Comparison of ENCODE assay signal across 18 cellular contexts in the genomic region with DNA sequence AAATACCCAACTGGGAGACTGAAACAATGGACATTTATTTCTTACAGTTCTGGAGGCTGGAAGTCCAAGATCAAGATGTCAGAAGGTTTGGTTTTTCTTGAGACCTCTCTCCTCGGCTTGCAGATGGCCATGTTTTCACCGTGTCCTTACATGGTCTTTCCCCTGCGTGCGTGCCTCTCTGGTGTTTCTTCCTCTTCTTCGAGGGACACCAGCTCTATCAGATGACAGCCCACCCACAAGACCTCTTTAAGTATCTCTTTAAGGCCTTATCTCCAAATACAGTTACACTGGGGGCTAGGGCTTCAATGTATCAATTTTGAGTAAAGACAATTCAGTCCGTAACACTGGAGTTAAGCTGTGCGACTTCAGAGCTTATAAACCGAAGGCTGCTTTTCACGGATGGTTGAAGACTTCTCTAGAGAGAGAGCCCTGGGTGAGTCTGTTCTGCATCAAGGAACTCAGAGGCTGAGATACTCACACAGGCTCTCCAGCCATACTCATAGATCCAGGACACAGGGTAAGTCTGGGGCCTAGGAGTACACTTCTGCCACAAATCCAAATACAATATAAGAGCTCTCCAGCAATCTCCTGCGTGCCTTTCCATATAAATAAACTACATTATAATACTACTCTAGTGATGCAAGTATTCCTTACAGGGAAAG.
"Had no signal": no experiment of that assay in that cellular context is flagged by ENCODE, and none has a peak within 500 bp of the region (broad histone marks: within the 10 kb centered on the region; RNA-seq: fewer than 3 reads in every experiment).

No MANE protein-coding gene starts in this region.

- H3K36me3 ChIP-seq: adrenal gland, ascending aorta, brain microvascular endothelial cell, vagina had no signal

- ATAC-seq: activated CD8-positive, alpha-beta T cell treated with anti-CD3 and anti-CD28 coated beads, Interleukin-2, amount 10 ng/mL, durations not matched to agents 7 days and 5 days; left ventricle myocardium superior; natural killer cell treated with Interleukin-12 subunit alpha and Interleukin-12 subunit beta and Interleukin-15 and Interleukin-18, amount 100 ng/mL, for 72 hours; sciatic nerve; stimulated activated naive B cell treated with anti-CD40 and anti-IgM and Interleukin-4, amounts not matched to agents 10 μg/mL and 1 μg/mL and 100 μg/mL, for 72 hours had no signal

- H3K27me3 ChIP-seq: adrenal gland, ascending aorta, brain microvascular endothelial cell, vagina had no signal

- H3K27ac ChIP-seq: adrenal gland, ascending aorta, brain microvascular endothelial cell, vagina had no signal

- H3K4me1 ChIP-seq: adrenal gland, ascending aorta, vagina had no signal

- H3K9me3 ChIP-seq: adrenal gland, ascending aorta, vagina had no signal

- DNase-seq: activated CD4-positive, alpha-beta T cell treated with anti-CD3 and anti-CD28 coated beads for 1 hour; activated CD4-positive, alpha-beta T cell treated with anti-CD3 and anti-CD28 coated beads, Interleukin-2, amount 50 U/mL, for 1 hour; activated CD8-positive, alpha-beta T cell treated with anti-CD3 and anti-CD28 coated beads, Interleukin-2, amount 10 ng/mL, durations not matched to agents 7 days and 5 days; adrenal gland; brain microvascular endothelial cell; caudate nucleus; dermis blood vessel endothelial cell; effector CD8-positive, alpha-beta T cell; erythroblast; foreskin fibroblast; left ventricle myocardium superior; small intestine; stimulated activated naive B cell treated with anti-CD40 and anti-IgM and Interleukin-4, amounts not matched to agents 10 μg/mL and 1 μg/mL and 100 μg/mL, for 72 hours; trophoblast cell had no signal

- H3K4me3 ChIP-seq: adrenal gland, ascending aorta, vagina had no signal
